35 cellular contexts compared by ENCODE assay signal in genomic region chr3:194933465-194933864, GRCh38.
"Had no signal": no experiment of that assay in that cellular context is flagged by ENCODE, and none has a peak within 500 bp of the region (broad histone marks: within the 10 kb centered on the region; RNA-seq: fewer than 3 reads in every experiment).

No MANE protein-coding gene starts in this region.

- DNase-seq: activated B cell treated with CpG ODN at 0.5 μM for 24 hours; activated CD4-positive, alpha-beta T cell treated with anti-CD3 and anti-CD28 coated beads, Interleukin-2, amount 10 ng/mL, durations not matched to agents 24 days and 14 days; activated CD4-positive, alpha-beta T cell treated with anti-CD3 and anti-CD28 coated beads, Interleukin-2, amount 50 U/mL, for 4 hours; activated CD4-positive, CD25-positive, alpha-beta regulatory T cell treated with anti-CD3 and anti-CD28 coated beads, Interleukin-2, amount 50 U/mL, for 72 hours; activated CD8-positive, alpha-beta T cell treated with anti-CD3 and anti-CD28 coated beads for 36 hours; activated gamma-delta T cell treated with Interleukin-2 at 50 U/mL for 16 hours; activated naive CD4-positive, alpha-beta T cell treated with anti-CD3 and anti-CD28 coated beads for 36 hours; activated T-cell treated with anti-CD3 and anti-CD28 coated beads for 4 hours; activated T-cell treated with anti-CD3 and anti-CD28 coated beads, Interleukin-2, amount 50 U/mL, for 4 hours; adrenal gland; body of pancreas; caudate nucleus; Kasumi-1; KG1; MM.1S; MV-4-11; NCI-H1092; NCI-H146; NCI-H187 treated with DMSO at 0.1 percent for 48 hours; NCI-H2081; NCI-H2171 treated with DMSO at 0.1 percent for 48 hours; NCI-H2227 treated with DMSO at 0.1 percent for 48 hours; NCI-H446; NCI-H510A treated with DMSO at 0.1 percent for 48 hours; PC-3; Peyer's patch; RPMI8226; SIG-M5; SW 1271; T-helper 1 cell; T-helper 2 cell; T-helper 9 cell had no signal

- H3K4me3 ChIP-seq: adrenal gland, body of pancreas, breast epithelium, Peyer's patch had no signal

- H3K9me3 ChIP-seq: adrenal gland, body of pancreas, Peyer's patch had no signal

- ATAC-seq: activated CD8-positive, alpha-beta T cell treated with anti-CD3 and anti-CD28 coated beads for 36 hours; activated naive CD4-positive, alpha-beta T cell treated with anti-CD3 and anti-CD28 coated beads, Interleukin-2, amount 50 U/mL, for 72 hours; activated T-cell treated with anti-CD3 and anti-CD28 coated beads, Interleukin-2, amount 50 U/mL, for 4 hours; body of pancreas; PC-3 had no signal

- H3K27me3 ChIP-seq: adrenal gland, body of pancreas, breast epithelium, Peyer's patch had no signal

- H3K27ac ChIP-seq: adrenal gland, body of pancreas, breast epithelium, Peyer's patch, VCaP had no signal

- H3K36me3 ChIP-seq: adrenal gland, breast epithelium, Peyer's patch had no signal
